In the genomic region with DNA sequence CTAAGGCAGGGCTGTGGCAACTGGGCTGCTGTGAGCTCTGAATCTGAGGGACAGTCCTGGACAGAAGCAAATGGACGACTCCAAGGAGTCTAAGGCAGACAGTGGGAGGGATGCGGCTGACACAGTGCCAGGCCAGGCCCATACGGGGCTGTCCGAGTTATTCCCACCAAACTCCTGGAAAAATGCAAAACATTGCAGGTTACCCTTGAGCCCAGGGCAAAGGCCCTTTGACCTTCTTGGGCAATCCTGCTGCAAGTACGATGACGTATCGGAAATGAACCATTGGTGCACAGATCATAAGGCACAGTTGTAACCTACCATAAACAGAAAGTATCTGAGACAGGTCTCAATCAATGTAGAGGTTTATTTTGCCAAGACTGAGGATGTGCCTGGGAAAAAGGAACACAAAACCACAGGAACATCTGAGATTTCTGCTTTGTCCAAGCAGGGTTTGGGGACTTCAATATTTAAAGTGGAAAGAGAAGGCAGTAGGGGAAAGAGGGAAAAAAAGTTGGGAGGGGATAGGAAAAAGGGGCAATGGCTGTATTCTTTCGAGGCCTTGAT, we compare ENCODE assay signal across 1 cellular context.
TF ChIP-seq lines count a peak whose summit lies in the region.

No MANE protein-coding gene starts in this region.

TF ChIP-seq in HepG2, 621 proteins besides CTCF, POLR2A, EP300 and RAD21 (continued from another document and continues in another):
- TF ChIP-seq, protein P1, sequence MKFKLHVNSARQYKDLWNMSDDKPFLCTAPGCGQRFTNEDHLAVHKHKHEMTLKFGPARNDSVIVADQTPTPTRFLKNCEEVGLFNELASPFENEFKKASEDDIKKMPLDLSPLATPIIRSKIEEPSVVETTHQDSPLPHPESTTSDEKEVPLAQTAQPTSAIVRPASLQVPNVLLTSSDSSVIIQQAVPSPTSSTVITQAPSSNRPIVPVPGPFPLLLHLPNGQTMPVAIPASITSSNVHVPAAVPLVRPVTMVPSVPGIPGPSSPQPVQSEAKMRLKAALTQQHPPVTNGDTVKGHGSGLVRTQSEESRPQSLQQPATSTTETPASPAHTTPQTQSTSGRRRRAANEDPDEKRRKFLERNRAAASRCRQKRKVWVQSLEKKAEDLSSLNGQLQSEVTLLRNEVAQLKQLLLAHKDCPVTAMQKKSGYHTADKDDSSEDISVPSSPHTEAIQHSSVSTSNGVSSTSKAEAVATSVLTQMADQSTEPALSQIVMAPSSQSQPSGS (CRISPR knock-in tag; IDR thresholded peaks at IDR 0.05), result peak; percentile 99
- TF ChIP-seq SMYD3 (CRISPR knock-in tag; IDR thresholded peaks at IDR 0.05) (peak; percentile 53), RBM39 (IDR thresholded peaks at IDR 0.05; ENCODE audit: low read depth, low read length, poor library complexity, severe bottlenecking) (no peak), FOXO1 (CRISPR knock-in tag; IDR thresholded peaks at IDR 0.05) (peak; percentile 91; the same call in 1 of the 2 replicates), ZNF446 (CRISPR knock-in tag; IDR thresholded peaks at IDR 0.05) (no peak), BCL6 (CRISPR knock-in tag; IDR thresholded peaks at IDR 0.05) (peak; percentile 85), TGIF2 (CRISPR knock-in tag; IDR thresholded peaks at IDR 0.05) (peak; percentile 31; the same call in 1 of the 2 replicates), ZFP36L2 (CRISPR knock-in tag; IDR thresholded peaks at IDR 0.05) (no peak), NR2C2 (CRISPR knock-in tag; IDR thresholded peaks at IDR 0.05; ENCODE audit: borderline replicate concordance) (peak; percentile 93), KAT7 (CRISPR knock-in tag; IDR thresholded peaks at IDR 0.05; ENCODE audit: borderline replicate concordance) (0 out of 2 replicates have a peak, but pooled peaks have one; percentile 35), ELF1 (CRISPR knock-in tag; IDR thresholded peaks at IDR 0.05) (peak; percentile 39; the same call in 1 of the 2 replicates), ZFP62 (CRISPR knock-in tag; IDR thresholded peaks at IDR 0.05) (no peak), ZNF614 (CRISPR knock-in tag; IDR thresholded peaks at IDR 0.05; ENCODE audit: borderline replicate concordance) (peak; percentile 57; the same call in 1 of the 2 replicates), CHCHD3 (CRISPR knock-in tag; IDR thresholded peaks at IDR 0.05) (no peak), ATF1 (CRISPR knock-in tag; IDR thresholded peaks at IDR 0.05) (peak; percentile 80; the same call in 1 of the 2 replicates), TCF7 (IDR thresholded peaks at IDR 0.05; ENCODE audit: low read depth) (peak; percentile 48; the same call in 1 of the 2 replicates), CHD4 (IDR thresholded peaks at IDR 0.05; ENCODE audit: borderline replicate concordance, low read length) (peak; percentile 54; the same call in 1 of the 2 replicates), MED8 (CRISPR knock-in tag; IDR thresholded peaks at IDR 0.05; ENCODE audit: insufficient replicate concordance) (no peak), ZMAT3 (CRISPR knock-in tag; conservative IDR thresholded peaks at IDR 0.05) (peak; percentile 83; the same call in 1 of the 2 replicates), SP140L (CRISPR knock-in tag; IDR thresholded peaks at IDR 0.05; ENCODE audit: borderline replicate concordance) (no peak), SALL2 (CRISPR knock-in tag; IDR thresholded peaks at IDR 0.05) (no peak), ZNF792 (CRISPR knock-in tag; IDR thresholded peaks at IDR 0.05) (no peak; the same call in 1 of the 2 replicates), HNF4G (IDR thresholded peaks at IDR 0.05; ENCODE audit: borderline replicate concordance, low read depth, low read length) (peak; percentile 98), HNF4G (CRISPR knock-in tag; IDR thresholded peaks at IDR 0.05; ENCODE audit: borderline replicate concordance, low read depth) (peak; percentile 98), ZNF598 (CRISPR knock-in tag; IDR thresholded peaks at IDR 0.05; ENCODE audit: borderline replicate concordance) (no peak; the same call in 1 of the 2 replicates), ZNF496 (CRISPR knock-in tag; IDR thresholded peaks at IDR 0.05; ENCODE audit: insufficient replicate concordance) (no peak), ZNF530 (CRISPR knock-in tag; IDR thresholded peaks at IDR 0.05; ENCODE audit: low read depth) (no peak), MAFF (IDR thresholded peaks at IDR 0.05; ENCODE audit: low read depth, low read length) (no peak), ISX (CRISPR knock-in tag; conservative IDR thresholded peaks at IDR 0.05) (no peak)
- TF ChIP-seq, protein P2, sequence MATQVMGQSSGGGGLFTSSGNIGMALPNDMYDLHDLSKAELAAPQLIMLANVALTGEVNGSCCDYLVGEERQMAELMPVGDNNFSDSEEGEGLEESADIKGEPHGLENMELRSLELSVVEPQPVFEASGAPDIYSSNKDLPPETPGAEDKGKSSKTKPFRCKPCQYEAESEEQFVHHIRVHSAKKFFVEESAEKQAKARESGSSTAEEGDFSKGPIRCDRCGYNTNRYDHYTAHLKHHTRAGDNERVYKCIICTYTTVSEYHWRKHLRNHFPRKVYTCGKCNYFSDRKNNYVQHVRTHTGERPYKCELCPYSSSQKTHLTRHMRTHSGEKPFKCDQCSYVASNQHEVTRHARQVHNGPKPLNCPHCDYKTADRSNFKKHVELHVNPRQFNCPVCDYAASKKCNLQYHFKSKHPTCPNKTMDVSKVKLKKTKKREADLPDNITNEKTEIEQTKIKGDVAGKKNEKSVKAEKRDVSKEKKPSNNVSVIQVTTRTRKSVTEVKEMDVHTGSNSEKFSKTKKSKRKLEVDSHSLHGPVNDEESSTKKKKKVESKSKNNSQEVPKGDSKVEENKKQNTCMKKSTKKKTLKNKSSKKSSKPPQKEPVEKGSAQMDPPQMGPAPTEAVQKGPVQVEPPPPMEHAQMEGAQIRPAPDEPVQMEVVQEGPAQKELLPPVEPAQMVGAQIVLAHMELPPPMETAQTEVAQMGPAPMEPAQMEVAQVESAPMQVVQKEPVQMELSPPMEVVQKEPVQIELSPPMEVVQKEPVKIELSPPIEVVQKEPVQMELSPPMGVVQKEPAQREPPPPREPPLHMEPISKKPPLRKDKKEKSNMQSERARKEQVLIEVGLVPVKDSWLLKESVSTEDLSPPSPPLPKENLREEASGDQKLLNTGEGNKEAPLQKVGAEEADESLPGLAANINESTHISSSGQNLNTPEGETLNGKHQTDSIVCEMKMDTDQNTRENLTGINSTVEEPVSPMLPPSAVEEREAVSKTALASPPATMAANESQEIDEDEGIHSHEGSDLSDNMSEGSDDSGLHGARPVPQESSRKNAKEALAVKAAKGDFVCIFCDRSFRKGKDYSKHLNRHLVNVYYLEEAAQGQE (IDR thresholded peaks at IDR 0.05; ENCODE audit: borderline replicate concordance in 1 of 2, low read depth in 1 of 2, low read length in 2 of 2), result no peak
- TF ChIP-seq, protein P3, sequence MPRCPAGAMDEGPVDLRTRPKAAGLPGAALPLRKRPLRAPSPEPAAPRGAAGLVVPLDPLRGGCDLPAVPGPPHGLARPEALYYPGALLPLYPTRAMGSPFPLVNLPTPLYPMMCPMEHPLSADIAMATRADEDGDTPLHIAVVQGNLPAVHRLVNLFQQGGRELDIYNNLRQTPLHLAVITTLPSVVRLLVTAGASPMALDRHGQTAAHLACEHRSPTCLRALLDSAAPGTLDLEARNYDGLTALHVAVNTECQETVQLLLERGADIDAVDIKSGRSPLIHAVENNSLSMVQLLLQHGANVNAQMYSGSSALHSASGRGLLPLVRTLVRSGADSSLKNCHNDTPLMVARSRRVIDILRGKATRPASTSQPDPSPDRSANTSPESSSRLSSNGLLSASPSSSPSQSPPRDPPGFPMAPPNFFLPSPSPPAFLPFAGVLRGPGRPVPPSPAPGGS (CRISPR knock-in tag; IDR thresholded peaks at IDR 0.05), result no peak
- TF ChIP-seq, protein P4, sequence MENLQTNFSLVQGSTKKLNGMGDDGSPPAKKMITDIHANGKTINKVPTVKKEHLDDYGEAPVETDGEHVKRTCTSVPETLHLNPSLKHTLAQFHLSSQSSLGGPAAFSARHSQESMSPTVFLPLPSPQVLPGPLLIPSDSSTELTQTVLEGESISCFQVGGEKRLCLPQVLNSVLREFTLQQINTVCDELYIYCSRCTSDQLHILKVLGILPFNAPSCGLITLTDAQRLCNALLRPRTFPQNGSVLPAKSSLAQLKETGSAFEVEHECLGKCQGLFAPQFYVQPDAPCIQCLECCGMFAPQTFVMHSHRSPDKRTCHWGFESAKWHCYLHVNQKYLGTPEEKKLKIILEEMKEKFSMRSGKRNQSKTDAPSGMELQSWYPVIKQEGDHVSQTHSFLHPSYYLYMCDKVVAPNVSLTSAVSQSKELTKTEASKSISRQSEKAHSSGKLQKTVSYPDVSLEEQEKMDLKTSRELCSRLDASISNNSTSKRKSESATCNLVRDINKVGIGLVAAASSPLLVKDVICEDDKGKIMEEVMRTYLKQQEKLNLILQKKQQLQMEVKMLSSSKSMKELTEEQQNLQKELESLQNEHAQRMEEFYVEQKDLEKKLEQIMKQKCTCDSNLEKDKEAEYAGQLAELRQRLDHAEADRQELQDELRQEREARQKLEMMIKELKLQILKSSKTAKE (CRISPR knock-in tag; IDR thresholded peaks at IDR 0.05; ENCODE audit: borderline replicate concordance), result no peak; the same call in 1 of the 2 replicates
- TF ChIP-seq, protein P5, sequence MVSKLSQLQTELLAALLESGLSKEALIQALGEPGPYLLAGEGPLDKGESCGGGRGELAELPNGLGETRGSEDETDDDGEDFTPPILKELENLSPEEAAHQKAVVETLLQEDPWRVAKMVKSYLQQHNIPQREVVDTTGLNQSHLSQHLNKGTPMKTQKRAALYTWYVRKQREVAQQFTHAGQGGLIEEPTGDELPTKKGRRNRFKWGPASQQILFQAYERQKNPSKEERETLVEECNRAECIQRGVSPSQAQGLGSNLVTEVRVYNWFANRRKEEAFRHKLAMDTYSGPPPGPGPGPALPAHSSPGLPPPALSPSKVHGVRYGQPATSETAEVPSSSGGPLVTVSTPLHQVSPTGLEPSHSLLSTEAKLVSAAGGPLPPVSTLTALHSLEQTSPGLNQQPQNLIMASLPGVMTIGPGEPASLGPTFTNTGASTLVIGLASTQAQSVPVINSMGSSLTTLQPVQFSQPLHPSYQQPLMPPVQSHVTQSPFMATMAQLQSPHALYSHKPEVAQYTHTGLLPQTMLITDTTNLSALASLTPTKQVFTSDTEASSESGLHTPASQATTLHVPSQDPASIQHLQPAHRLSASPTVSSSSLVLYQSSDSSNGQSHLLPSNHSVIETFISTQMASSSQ (IDR thresholded peaks at IDR 0.05; ENCODE audit: low read depth), result 0 out of 2 replicates have a peak, but pooled peaks have one; percentile 44
- TF ChIP-seq, protein P5 (CRISPR knock-in tag; IDR thresholded peaks at IDR 0.05; ENCODE audit: borderline replicate concordance), result peak; percentile 64; the same call in 1 of the 2 replicates
- TF ChIP-seq, protein P6, sequence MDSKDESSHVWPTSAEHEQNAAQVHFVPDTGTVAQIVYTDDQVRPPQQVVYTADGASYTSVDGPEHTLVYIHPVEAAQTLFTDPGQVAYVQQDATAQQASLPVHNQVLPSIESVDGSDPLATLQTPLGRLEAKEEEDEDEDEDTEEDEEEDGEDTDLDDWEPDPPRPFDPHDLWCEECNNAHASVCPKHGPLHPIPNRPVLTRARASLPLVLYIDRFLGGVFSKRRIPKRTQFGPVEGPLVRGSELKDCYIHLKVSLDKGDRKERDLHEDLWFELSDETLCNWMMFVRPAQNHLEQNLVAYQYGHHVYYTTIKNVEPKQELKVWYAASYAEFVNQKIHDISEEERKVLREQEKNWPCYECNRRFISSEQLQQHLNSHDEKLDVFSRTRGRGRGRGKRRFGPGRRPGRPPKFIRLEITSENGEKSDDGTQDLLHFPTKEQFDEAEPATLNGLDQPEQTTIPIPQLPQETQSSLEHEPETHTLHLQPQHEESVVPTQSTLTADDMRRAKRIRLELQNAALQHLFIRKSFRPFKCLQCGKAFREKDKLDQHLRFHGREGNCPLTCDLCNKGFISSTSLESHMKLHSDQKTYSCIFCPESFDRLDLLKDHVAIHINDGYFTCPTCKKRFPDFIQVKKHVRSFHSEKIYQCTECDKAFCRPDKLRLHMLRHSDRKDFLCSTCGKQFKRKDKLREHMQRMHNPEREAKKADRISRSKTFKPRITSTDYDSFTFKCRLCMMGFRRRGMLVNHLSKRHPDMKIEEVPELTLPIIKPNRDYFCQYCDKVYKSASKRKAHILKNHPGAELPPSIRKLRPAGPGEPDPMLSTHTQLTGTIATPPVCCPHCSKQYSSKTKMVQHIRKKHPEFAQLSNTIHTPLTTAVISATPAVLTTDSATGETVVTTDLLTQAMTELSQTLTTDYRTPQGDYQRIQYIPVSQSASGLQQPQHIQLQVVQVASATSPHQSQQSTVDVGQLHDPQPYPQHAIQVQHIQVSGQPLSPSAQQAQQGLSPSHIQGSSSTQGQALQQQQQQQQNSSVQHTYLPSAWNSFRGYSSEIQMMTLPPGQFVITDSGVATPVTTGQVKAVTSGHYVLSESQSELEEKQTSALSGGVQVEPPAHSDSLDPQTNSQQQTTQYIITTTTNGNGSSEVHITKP (CRISPR knock-in tag; IDR thresholded peaks at IDR 0.05; ENCODE audit: low read depth), result peak; percentile 72; the same call in 1 of the 2 replicates
- TF ChIP-seq, protein P7, sequence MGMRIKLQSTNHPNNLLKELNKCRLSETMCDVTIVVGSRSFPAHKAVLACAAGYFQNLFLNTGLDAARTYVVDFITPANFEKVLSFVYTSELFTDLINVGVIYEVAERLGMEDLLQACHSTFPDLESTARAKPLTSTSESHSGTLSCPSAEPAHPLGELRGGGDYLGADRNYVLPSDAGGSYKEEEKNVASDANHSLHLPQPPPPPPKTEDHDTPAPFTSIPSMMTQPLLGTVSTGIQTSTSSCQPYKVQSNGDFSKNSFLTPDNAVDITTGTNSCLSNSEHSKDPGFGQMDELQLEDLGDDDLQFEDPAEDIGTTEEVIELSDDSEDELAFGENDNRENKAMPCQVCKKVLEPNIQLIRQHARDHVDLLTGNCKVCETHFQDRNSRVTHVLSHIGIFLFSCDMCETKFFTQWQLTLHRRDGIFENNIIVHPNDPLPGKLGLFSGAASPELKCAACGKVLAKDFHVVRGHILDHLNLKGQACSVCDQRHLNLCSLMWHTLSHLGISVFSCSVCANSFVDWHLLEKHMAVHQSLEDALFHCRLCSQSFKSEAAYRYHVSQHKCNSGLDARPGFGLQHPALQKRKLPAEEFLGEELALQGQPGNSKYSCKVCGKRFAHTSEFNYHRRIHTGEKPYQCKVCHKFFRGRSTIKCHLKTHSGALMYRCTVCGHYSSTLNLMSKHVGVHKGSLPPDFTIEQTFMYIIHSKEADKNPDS (CRISPR knock-in tag; IDR thresholded peaks at IDR 0.05), result 0 out of 2 replicates have a peak, but pooled peaks have one; percentile 57
